21 cellular contexts compared by ENCODE assay signal in genomic region chr20:10318625-10319024, GRCh38.
"Had no signal": no experiment of that assay in that cellular context is flagged by ENCODE, and none has a peak within 500 bp of the region (broad histone marks: within the 10 kb centered on the region; RNA-seq: fewer than 3 reads in every experiment).

No MANE protein-coding gene starts in this region.

- H3K4me2 ChIP-seq: neural progenitor cell, smooth muscle cell had no signal

- H3K4me3 ChIP-seq: heart left ventricle, lung, neural progenitor cell, pancreas, smooth muscle cell, thyroid gland, upper lobe of left lung, uterus had no signal

- H3K9ac ChIP-seq: neural progenitor cell had no signal

- H3K36me3 ChIP-seq: heart left ventricle, neural progenitor cell, pancreas, thyroid gland, upper lobe of left lung, uterus had no signal

- H2AFZ ChIP-seq: neural progenitor cell had no signal

- DNase-seq: dermis blood vessel endothelial cell; endodermal cell; foreskin melanocyte; heart left ventricle; hippocampal formation; left colon; left ventricle myocardium superior; mesenchymal stem cell; midbrain; occipital lobe; pancreas; right cardiac atrium; stimulated activated CD4-positive, alpha-beta T cell treated with anti-CD3 and anti-CD28 coated beads, Interleukin-2, amount 100 ng/mL, for 48 hours; stimulated activated naive CD4-positive, alpha-beta T cell treated with Interleukin-2 at 50 U/mL for 16 hours; thyroid gland; upper lobe of left lung; uterus had no signal

- H3K9me3 ChIP-seq: pancreas, thyroid gland, upper lobe of left lung, uterus had no signal

- ATAC-seq: heart left ventricle; left colon; left ventricle myocardium superior; natural killer cell treated with Interleukin-12 subunit alpha and Interleukin-12 subunit beta and Interleukin-15 and Interleukin-18, amount 100 ng/mL, for 72 hours; pancreas; right cardiac atrium had no signal

- H3K27ac ChIP-seq: heart left ventricle, neural progenitor cell, pancreas, thyroid gland, upper lobe of left lung, uterus had no signal

- H3K4me1 ChIP-seq: pancreas, upper lobe of left lung, uterus had no signal

- H3K27me3 ChIP-seq: heart left ventricle, neural progenitor cell, pancreas, thyroid gland, upper lobe of left lung, uterus had no signal
